Comparison of ENCODE assay signal across 1 cellular context in the genomic region with DNA sequence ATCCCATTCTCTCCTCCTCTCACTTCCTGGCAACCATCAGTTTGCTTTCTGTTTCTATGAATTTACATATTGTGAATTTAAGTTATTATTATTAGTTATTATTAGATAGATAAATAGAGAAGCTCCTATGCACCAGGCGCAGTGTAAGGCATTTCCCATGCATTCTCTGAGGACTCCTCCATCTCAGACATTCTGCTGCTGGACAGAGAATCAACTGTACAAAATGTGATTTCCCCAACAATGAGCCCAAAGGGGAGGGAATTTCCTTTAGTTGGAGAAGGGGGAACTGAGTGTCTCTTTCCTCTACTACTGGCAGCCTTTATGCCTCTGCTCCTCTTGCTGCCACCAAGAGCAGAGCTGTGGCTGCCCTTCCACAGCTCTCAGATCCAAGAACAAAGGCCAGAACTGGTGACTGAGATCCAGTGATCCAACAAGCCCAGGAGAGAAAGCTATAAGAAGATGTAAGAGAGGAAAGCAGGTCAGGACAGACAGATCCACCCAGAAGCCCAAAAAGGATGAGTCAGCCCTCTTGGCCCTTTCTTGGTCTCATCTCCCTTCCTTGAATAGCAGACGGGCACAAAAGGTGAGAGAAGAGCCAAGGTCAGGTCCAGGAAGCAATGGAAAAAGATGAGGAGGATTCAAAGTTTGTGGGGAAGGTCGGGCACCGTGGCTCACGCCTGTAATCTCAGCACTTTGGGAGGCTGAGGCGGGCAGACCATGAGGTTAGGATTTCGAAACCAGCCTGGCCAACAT.
TF ChIP-seq lines count a peak whose summit lies in the region.

No MANE protein-coding gene starts in this region.

TF ChIP-seq in GM12891, 5 proteins besides CTCF, POLR2A, EP300 and RAD21:
- TF ChIP-seq POLR2AphosphoS5 (IDR thresholded peaks at IDR 0.05; ENCODE audit: low read depth, low read length) (no peak), TAF1 (IDR thresholded peaks at IDR 0.05; ENCODE audit: low read depth, low read length) (no peak), SPI1 (IDR thresholded peaks at IDR 0.05; ENCODE audit: low read depth, low read length) (no peak), PAX5 (IDR thresholded peaks at IDR 0.05; ENCODE audit: insufficient read depth, low read length, severe bottlenecking) (no peak), POU2F2 (IDR thresholded peaks at IDR 0.05; ENCODE audit: low read depth, low read length) (no peak)
